In genomic region chr17:17877548-17878358, GRCh38 we compare ENCODE assay signal across 9 cellular contexts. TPM values are rescaled to one million over a fixed set of nuclear protein-coding genes. Genes with fewer than 3 reads are reported as not detected.
DNase-seq lines count a peak whose midpoint lies in the region; ATAC-seq and TF ChIP-seq lines count a peak whose summit lies in the region.
"Had no signal": no experiment of that assay in that cellular context is flagged by ENCODE, and none has a peak within 500 bp of the region (broad histone marks: within the 10 kb centered on the region; RNA-seq: fewer than 3 reads in every experiment).

No MANE protein-coding gene starts in this region.

- H3K36me3 ChIP-seq in endodermal cell (ENCODE audit: control insufficient read depth, insufficient read depth, low read length) (peaks cover 22% of the 10 kb centered on the region), mesodermal cell (ENCODE audit: control insufficient read depth, insufficient read depth, low read length) (peaks cover 37% of the 10 kb centered on the region)

- H3K27ac Mint-ChIP-seq in endodermal cell, result peak overlapping the region; percentile 74
- H3K27ac Mint-ChIP-seq in type B pancreatic cell, result peak overlapping the region; percentile 56
- H3K27ac Mint-ChIP-seq in activated CD8-positive, alpha-beta T cell treated with anti-CD3 and anti-CD28 coated beads, Interleukin-2, amount 10 ng/mL, durations not matched to agents 7 days and 5 days, result no peak overlapping the region
- H3K27ac Mint-ChIP-seq: activated naive CD8-positive, alpha-beta T cell treated with anti-CD3 and anti-CD28 coated beads, Interleukin-2, amount 10 ng/mL, durations not matched to agents 7 days and 5 days had no signal

- 43 to 64% methylated on average over 8 to 13 of the region's 14 CpGs for WGBS in endodermal cell (ENCODE audit: insufficient coverage in 1 of 2, insufficient read length in 1 of 2), 2 experiments
- 48 to 58% methylated on average over 10 to 12 of the region's 14 CpGs for WGBS in mesodermal cell (ENCODE audit: insufficient coverage in 2 of 2), 2 experiments

- H3K9me3 ChIP-seq in endodermal cell (ENCODE audit: control insufficient read depth, low read length), result no peaks in the 10 kb centered on the region
- no peaks in the 10 kb centered on the region for H3K9me3 ChIP-seq in mesodermal cell (ENCODE audit: control insufficient read depth, low read length)

- H3K9ac ChIP-seq in endodermal cell (ENCODE audit: extremely low read depth, low read length, poor library complexity, severe bottlenecking), result no peak overlapping the region

- H3K4me3 ChIP-seq in endodermal cell (ENCODE audit: low read length) (no peak overlapping the region), mesodermal cell (ENCODE audit: extremely low read depth, insufficient read depth, low read length, poor library complexity, severe bottlenecking) (no peak overlapping the region)

- H3K27ac ChIP-seq in endodermal cell (ENCODE audit: low read depth, low read length), result peak overlapping the region; percentile 98
- H3K27ac ChIP-seq in mesodermal cell (ENCODE audit: low read depth, low read length, severe bottlenecking), result peak overlapping the region; percentile 78
- H3K27ac ChIP-seq: HL-60 had no signal

- DNase-seq in NCI-H2227 (lab: John Stamatoyannopoulos, UW; ENCODE audit: unreplicated experiment) (peak; percentile 55), endodermal cell (peak; percentile 80), type B pancreatic cell (ENCODE audit: extremely low spot score, unreplicated experiment) (no peak), SW 1271 (lab: John Stamatoyannopoulos, UW) (no peak)
- DNase-seq in activated CD8-positive, alpha-beta T cell treated with anti-CD3 and anti-CD28 coated beads, Interleukin-2, amount 10 ng/mL, durations not matched to agents 7 days and 5 days, result no peak
- DNase-seq: activated naive CD8-positive, alpha-beta T cell treated with anti-CD3 and anti-CD28 coated beads, Interleukin-2, amount 10 ng/mL, durations not matched to agents 7 days and 5 days had no signal

- H3K4me3 Mint-ChIP-seq in endodermal cell, result no peak overlapping the region
- H3K4me3 Mint-ChIP-seq in type B pancreatic cell, result peak overlapping the region; percentile 67
- H3K4me3 Mint-ChIP-seq in activated CD8-positive, alpha-beta T cell treated with anti-CD3 and anti-CD28 coated beads, Interleukin-2, amount 10 ng/mL, durations not matched to agents 7 days and 5 days, result no peak overlapping the region
- H3K4me3 Mint-ChIP-seq: activated naive CD8-positive, alpha-beta T cell treated with anti-CD3 and anti-CD28 coated beads, Interleukin-2, amount 10 ng/mL, durations not matched to agents 7 days and 5 days had no signal

- H3K4me1 Mint-ChIP-seq in endodermal cell (peaks cover 17% of the 10 kb centered on the region), type B pancreatic cell (ENCODE audit: unreplicated experiment) (peaks cover 32% of the 10 kb centered on the region)
- H3K4me1 Mint-ChIP-seq in activated CD8-positive, alpha-beta T cell treated with anti-CD3 and anti-CD28 coated beads, Interleukin-2, amount 10 ng/mL, durations not matched to agents 7 days and 5 days (ENCODE audit: low read depth), result no peaks in the 10 kb centered on the region

- ATAC-seq in HG02623 (IDR thresholded peaks at IDR 0.05; ENCODE audit: unreplicated experiment), result no peak
- ATAC-seq in activated CD8-positive, alpha-beta T cell treated with anti-CD3 and anti-CD28 coated beads, Interleukin-2, amount 10 ng/mL, durations not matched to agents 7 days and 5 days, result no peak

- no peaks in the 10 kb centered on the region for H3K9me3 Mint-ChIP-seq in endodermal cell
- no peaks in the 10 kb centered on the region for H3K9me3 Mint-ChIP-seq in type B pancreatic cell
- no peaks in the 10 kb centered on the region for H3K9me3 Mint-ChIP-seq in activated CD8-positive, alpha-beta T cell treated with anti-CD3 and anti-CD28 coated beads, Interleukin-2, amount 10 ng/mL, durations not matched to agents 7 days and 5 days (ENCODE audit: insufficient read depth)
- H3K9me3 Mint-ChIP-seq: activated naive CD8-positive, alpha-beta T cell treated with anti-CD3 and anti-CD28 coated beads, Interleukin-2, amount 10 ng/mL, durations not matched to agents 7 days and 5 days had no signal

- peaks cover 9% of the 10 kb centered on the region for H3K36me3 Mint-ChIP-seq in endodermal cell (ENCODE audit: low read depth)
- H3K36me3 Mint-ChIP-seq in type B pancreatic cell, result peaks cover 38% of the 10 kb centered on the region
- H3K36me3 Mint-ChIP-seq in activated CD8-positive, alpha-beta T cell treated with anti-CD3 and anti-CD28 coated beads, Interleukin-2, amount 10 ng/mL, durations not matched to agents 7 days and 5 days (ENCODE audit: low read depth), result peaks cover 12% of the 10 kb centered on the region

- no peaks in the 10 kb centered on the region for H3K27me3 Mint-ChIP-seq in endodermal cell (ENCODE audit: insufficient read depth)
- no peaks in the 10 kb centered on the region for H3K27me3 Mint-ChIP-seq in type B pancreatic cell
- no peaks in the 10 kb centered on the region for H3K27me3 Mint-ChIP-seq in activated CD8-positive, alpha-beta T cell treated with anti-CD3 and anti-CD28 coated beads, Interleukin-2, amount 10 ng/mL, durations not matched to agents 7 days and 5 days (ENCODE audit: low read depth)
- H3K27me3 Mint-ChIP-seq: activated naive CD8-positive, alpha-beta T cell treated with anti-CD3 and anti-CD28 coated beads, Interleukin-2, amount 10 ng/mL, durations not matched to agents 7 days and 5 days had no signal

- no peaks in the 10 kb centered on the region for H3K27me3 ChIP-seq in endodermal cell (ENCODE audit: control insufficient read depth, insufficient read depth, low read length, poor library complexity, severe bottlenecking)

- POLR2A ChIA-PET in activated CD8-positive, alpha-beta T cell treated with anti-CD3 and anti-CD28 coated beads, Interleukin-2, amount 10 ng/mL, durations not matched to agents 7 days and 5 days (lab: Charles Lee), result no interaction called here

- CTCF ChIA-PET in activated CD8-positive, alpha-beta T cell treated with anti-CD3 and anti-CD28 coated beads, Interleukin-2, amount 10 ng/mL, durations not matched to agents 7 days and 5 days (lab: Charles Lee), result no interaction called here

- TF ChIP-seq CTCF in endodermal cell (conservative IDR thresholded peaks at IDR 0.05) (no peak), type B pancreatic cell (conservative IDR thresholded peaks at IDR 0.05) (no peak)

- peaks cover 12% of the 10 kb centered on the region for H3K4me1 ChIP-seq in endodermal cell (ENCODE audit: control insufficient read depth, insufficient read depth, low read length)
- H3K4me1 ChIP-seq in mesodermal cell (ENCODE audit: control insufficient read depth, insufficient read depth, low read length, poor library complexity, severe bottlenecking), result peaks cover 13% of the 10 kb centered on the region

RNA-seq across cellular contexts. Expression of gene SREBF1, which starts 41.0 kb away (rescaled TPM):
- 10 to 100 TPM; 39.0 to 58.2 TPM for total RNA-seq in endodermal cell
- 69.1 TPM for polyA plus RNA-seq in endodermal cell (2013, experiment 1 of 2)
- 66.7 TPM for polyA plus RNA-seq in endodermal cell (2013, experiment 2 of 2)
- 51.2 TPM for polyA plus RNA-seq in mesodermal cell (2013, experiment 1 of 2)
- polyA plus RNA-seq in mesodermal cell (2013, experiment 2 of 2), result 44.7 TPM
- total RNA-seq in type B pancreatic cell (ENCODE audit: low replicate concordance), result 81.2 and 97.0 TPM in 2 replicates
- 100 to 1,000 TPM; 212 to 254 TPM for total RNA-seq in activated CD8-positive, alpha-beta T cell treated with anti-CD3 and anti-CD28 coated beads, Interleukin-2, amount 10 ng/mL, durations not matched to agents 7 days and 5 days

Comparison
In these comparisons a context has a peak if more than half of its experiments do, and no peak if none do; other contexts are left out.
1. DNase-seq: peak in NCI-H2227 (single experiment) and endodermal cell (single experiment); none in type B pancreatic cell (single experiment), SW 1271 (0 of 2) and activated CD8-positive, alpha-beta T cell treated with anti-CD3 and anti-CD28 coated beads, Interleukin-2, amount 10 ng/mL, durations not matched to agents 7 days and 5 days (single experiment).